ENCODE assay signal across 17 cellular contexts in genomic region chr16:49452568-49452967, GRCh38.
DNase-seq lines count a peak whose midpoint lies in the region; ATAC-seq and TF ChIP-seq lines count a peak whose summit lies in the region.
"Had no signal": no experiment of that assay in that cellular context is flagged by ENCODE, and none has a peak within 500 bp of the region (broad histone marks: within the 10 kb centered on the region; RNA-seq: fewer than 3 reads in every experiment).

No MANE protein-coding gene starts in this region.

- TF ChIP-seq CTCF in spleen (IDR thresholded peaks at IDR 0.05 in 8 of 11, conservative IDR thresholded peaks at IDR 0.05 in 3 of 11) = no peak

- peak overlapping the region in 2 of 8 donors; percentile 21 to 32 for H3K4me3 ChIP-seq in spleen
- H3K4me3 ChIP-seq: coronary artery, suprapubic skin had no signal

- H3K4me1 ChIP-seq in spleen = peaks cover 0 to 18% (median 0%) of the 10 kb centered on the region in 6 donors
- H3K4me1 ChIP-seq: suprapubic skin had no signal

- no peaks in the 10 kb centered on the region for H3K36me3 ChIP-seq in spleen
- H3K36me3 ChIP-seq: suprapubic skin had no signal

- intact Hi-C loops in spleen (cut with DNase I; ENCODE audit: low total_unique reads) = no loop called here

- H3K9me3 ChIP-seq in spleen = no peaks in the 10 kb centered on the region
- H3K9me3 ChIP-seq: suprapubic skin had no signal

- no peak for TF ChIP-seq POLR2A in spleen (IDR thresholded peaks at IDR 0.05)

- 47 to 63% (median 55%) methylated on average over 14 of the region's 14 CpGs for WGBS in spleen, 5 donors

- H3K27me3 Mint-ChIP-seq in activated naive CD8-positive, alpha-beta T cell = no peaks in the 10 kb centered on the region
- no peaks in the 10 kb centered on the region for H3K27me3 Mint-ChIP-seq in activated naive CD8-positive, alpha-beta T cell treated with anti-CD3 and anti-CD28 coated beads for 36 hours

- no peak for ATAC-seq in GM21360 (IDR thresholded peaks at IDR 0.05; ENCODE audit: unreplicated experiment)
- ATAC-seq: activated CD8-positive, alpha-beta T cell treated with anti-CD3 and anti-CD28 coated beads, Interleukin-2, amount 10 ng/mL, durations not matched to agents 7 days and 5 days had no signal

- H3K27me3 ChIP-seq in spleen (replicated peaks in 1 of 7) = peaks cover 0 to 10% (median 0%) of the 10 kb centered on the region in 7 donors
- H3K27me3 ChIP-seq: suprapubic skin had no signal

- peaks cover 2% of the 10 kb centered on the region for H3K4me1 Mint-ChIP-seq in activated naive CD8-positive, alpha-beta T cell (ENCODE audit: low read depth)
- H3K4me1 Mint-ChIP-seq in activated naive CD8-positive, alpha-beta T cell treated with anti-CD3 and anti-CD28 coated beads for 36 hours = no peaks in the 10 kb centered on the region
- H3K4me1 Mint-ChIP-seq: naive B cell had no signal

- H3K4me3 Mint-ChIP-seq in activated naive CD8-positive, alpha-beta T cell = peak overlapping the region; percentile 46
- no peak overlapping the region for H3K4me3 Mint-ChIP-seq in activated naive CD8-positive, alpha-beta T cell treated with anti-CD3 and anti-CD28 coated beads for 36 hours
- H3K4me3 Mint-ChIP-seq: activated CD8-positive, alpha-beta T cell treated with anti-CD3 and anti-CD28 coated beads, Interleukin-2, amount 10 ng/mL, durations not matched to agents 7 days and 5 days; HFFc6; naive B cell had no signal

- DNase-seq in activated naive CD8-positive, alpha-beta T cell treated with anti-CD3 and anti-CD28 coated beads for 36 hours = no peak
- DNase-seq in NCI-H69 (lab: John Stamatoyannopoulos, UW) (peak; percentile 57), iPS-NIHi11 (ENCODE audit: low spot score) (peak; percentile 62), spleen (peak; percentile 50), NCI-H2081 (lab: John Stamatoyannopoulos, UW) (no peak), glomerular visceral epithelial cell (ENCODE audit: extremely low spot score) (no peak)
- DNase-seq: activated CD8-positive, alpha-beta T cell treated with anti-CD3 and anti-CD28 coated beads, Interleukin-2, amount 10 ng/mL, durations not matched to agents 7 days and 5 days; erythroblast; glutamatergic neuron; HFFc6; IMR-90; MV-4-11; naive B cell had no signal

- H3K27ac ChIP-seq in spleen = peak overlapping the region in 6 of 8 donors; percentile 26 to 75 (median 69)
- H3K27ac ChIP-seq: suprapubic skin had no signal

- no peak overlapping the region for H3K27ac Mint-ChIP-seq in activated naive CD8-positive, alpha-beta T cell
- H3K27ac Mint-ChIP-seq in activated naive CD8-positive, alpha-beta T cell treated with anti-CD3 and anti-CD28 coated beads for 36 hours = no peak overlapping the region
- H3K27ac Mint-ChIP-seq: activated CD8-positive, alpha-beta T cell treated with anti-CD3 and anti-CD28 coated beads, Interleukin-2, amount 10 ng/mL, durations not matched to agents 7 days and 5 days; HFFc6; naive B cell had no signal

- H3K36me3 Mint-ChIP-seq in activated naive CD8-positive, alpha-beta T cell = no peaks in the 10 kb centered on the region
- H3K36me3 Mint-ChIP-seq in activated naive CD8-positive, alpha-beta T cell treated with anti-CD3 and anti-CD28 coated beads for 36 hours = no peaks in the 10 kb centered on the region
- H3K36me3 Mint-ChIP-seq: naive B cell had no signal

- no peaks in the 10 kb centered on the region for H3K9me3 Mint-ChIP-seq in activated naive CD8-positive, alpha-beta T cell (ENCODE audit: low read depth)
- H3K9me3 Mint-ChIP-seq in activated naive CD8-positive, alpha-beta T cell treated with anti-CD3 and anti-CD28 coated beads for 36 hours = no peaks in the 10 kb centered on the region

Comparison
In these comparisons a context has a peak if more than half of its experiments do, and no peak if none do; other contexts are left out.
1. DNase-seq: peak in NCI-H69 (single experiment), iPS-NIHi11 (single experiment) and spleen (single experiment); none in activated naive CD8-positive, alpha-beta T cell treated with anti-CD3 and anti-CD28 coated beads for 36 hours (single experiment), NCI-H2081 (0 of 2) and glomerular visceral epithelial cell (single experiment).